ENCODE assay signal across 29 cellular contexts in the genomic region with DNA sequence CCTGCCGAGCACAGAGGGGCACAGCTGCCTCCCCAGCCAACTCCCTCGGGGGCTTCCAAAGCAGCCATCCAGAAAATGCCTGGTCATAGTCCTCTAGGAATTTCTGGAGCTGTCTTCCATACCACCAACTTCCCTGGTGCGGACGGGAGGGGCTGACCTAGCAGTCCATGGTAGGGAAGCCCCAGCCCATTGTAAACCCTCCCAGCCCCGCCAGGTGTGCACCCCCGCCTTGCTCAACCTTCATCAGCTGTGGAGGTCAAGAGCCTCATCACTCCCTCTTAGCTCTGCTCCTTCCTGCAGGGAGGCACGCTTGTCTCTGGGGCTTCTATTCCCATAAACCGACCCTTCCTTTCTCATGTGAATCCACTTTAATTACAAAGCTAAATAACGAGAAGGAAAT.
"Had no signal": no experiment of that assay in that cellular context is flagged by ENCODE, and none has a peak within 500 bp of the region (broad histone marks: within the 10 kb centered on the region; RNA-seq: fewer than 3 reads in every experiment).

No MANE protein-coding gene starts in this region.

- H3K4me1 ChIP-seq: ascending aorta, colonic mucosa, SJCRH30 had no signal

- H3K36me3 ChIP-seq: ascending aorta, cardiac muscle cell, colonic mucosa, MG63, SJCRH30 had no signal

- H3K27me3 ChIP-seq: ascending aorta, colonic mucosa had no signal

- H3K27ac Mint-ChIP-seq: activated CD4-positive, alpha-beta T cell treated with anti-CD3 and anti-CD28 coated beads for 36 hours; activated CD4-positive, alpha-beta T cell treated with anti-CD3 and anti-CD28 coated beads, Interleukin-2, amount 10 ng/mL, durations not matched to agents 7 days and 5 days; activated CD8-positive, alpha-beta T cell treated with anti-CD3 and anti-CD28 coated beads, Interleukin-2, amount 10 ng/mL, durations not matched to agents 7 days and 5 days; activated naive CD4-positive, alpha-beta T cell treated with anti-CD3 and anti-CD28 coated beads, Interleukin-2, amount 50 U/mL, for 24 hours; activated naive CD8-positive, alpha-beta T cell treated with anti-CD3 and anti-CD28 coated beads, Interleukin-2, amount 10 ng/mL, durations not matched to agents 7 days and 5 days; activated T-cell treated with anti-CD3 and anti-CD28 coated beads, Interleukin-2, amount 50 U/mL, for 24 hours; activated T-helper 2 cell treated with anti-CD3 and anti-CD28 coated beads, Interferon-gamma antibody, Interleukin-2, Interleukin-4, amounts not matched to agents 10 μg/mL and 5 μg/mL and 100 μg/mL, durations not matched to agents 14 hours and 24 hours and 36 hours; T-helper 1 cell treated with Interleukin-12 subunit alpha and Interleukin-12 subunit beta and Interleukin-4 antibody, amounts not matched to agents 30 μg/mL and 1 μg/mL, for 36 hours; T-helper 2 cell treated with Interferon-gamma antibody and Interleukin-4, amounts not matched to agents 5 μg/mL and 100 μg/mL, for 36 hours; WTC11 had no signal

- H3K4me3 Mint-ChIP-seq: activated CD4-positive, alpha-beta T cell treated with anti-CD3 and anti-CD28 coated beads for 36 hours; activated CD4-positive, alpha-beta T cell treated with anti-CD3 and anti-CD28 coated beads, Interleukin-2, amount 10 ng/mL, durations not matched to agents 7 days and 5 days; activated CD8-positive, alpha-beta T cell treated with anti-CD3 and anti-CD28 coated beads, Interleukin-2, amount 10 ng/mL, durations not matched to agents 7 days and 5 days; activated naive CD4-positive, alpha-beta T cell treated with anti-CD3 and anti-CD28 coated beads, Interleukin-2, amount 50 U/mL, for 24 hours; activated naive CD8-positive, alpha-beta T cell treated with anti-CD3 and anti-CD28 coated beads, Interleukin-2, amount 10 ng/mL, durations not matched to agents 7 days and 5 days; activated T-cell treated with anti-CD3 and anti-CD28 coated beads, Interleukin-2, amount 50 U/mL, for 24 hours; central memory CD8-positive, alpha-beta T cell; T-helper 1 cell treated with Interleukin-12 subunit alpha and Interleukin-12 subunit beta and Interleukin-4 antibody, amounts not matched to agents 30 μg/mL and 1 μg/mL, for 36 hours; T-helper 2 cell treated with Interferon-gamma antibody and Interleukin-4, amounts not matched to agents 5 μg/mL and 100 μg/mL, for 36 hours; WTC11 had no signal

- H3K4me3 ChIP-seq: ascending aorta, cardiac muscle cell, colonic mucosa, MG63, SJCRH30, SK-N-MC had no signal

- H3K36me3 Mint-ChIP-seq: activated naive CD4-positive, alpha-beta T cell treated with anti-CD3 and anti-CD28 coated beads, Interleukin-2, amount 50 U/mL, for 24 hours; activated naive CD8-positive, alpha-beta T cell treated with anti-CD3 and anti-CD28 coated beads, Interleukin-2, amount 10 ng/mL, durations not matched to agents 7 days and 5 days; WTC11 had no signal

- H3K4me1 Mint-ChIP-seq: activated CD4-positive, alpha-beta T cell treated with anti-CD3 and anti-CD28 coated beads for 36 hours; activated CD4-positive, alpha-beta T cell treated with anti-CD3 and anti-CD28 coated beads, Interleukin-2, amount 10 ng/mL, durations not matched to agents 7 days and 5 days; activated naive CD4-positive, alpha-beta T cell treated with anti-CD3 and anti-CD28 coated beads, Interleukin-2, amount 50 U/mL, for 24 hours; activated naive CD8-positive, alpha-beta T cell treated with anti-CD3 and anti-CD28 coated beads, Interleukin-2, amount 10 ng/mL, durations not matched to agents 7 days and 5 days; central memory CD8-positive, alpha-beta T cell had no signal

- H3K9me3 ChIP-seq: ascending aorta, colonic mucosa, MG63, SJCRH30 had no signal

- H3K9me3 Mint-ChIP-seq: activated CD4-positive, alpha-beta T cell treated with anti-CD3 and anti-CD28 coated beads, Interleukin-2, amount 10 ng/mL, durations not matched to agents 7 days and 5 days; activated naive CD4-positive, alpha-beta T cell treated with anti-CD3 and anti-CD28 coated beads, Interleukin-2, amount 50 U/mL, for 24 hours; activated naive CD8-positive, alpha-beta T cell treated with anti-CD3 and anti-CD28 coated beads, Interleukin-2, amount 10 ng/mL, durations not matched to agents 7 days and 5 days; activated T-cell treated with anti-CD3 and anti-CD28 coated beads, Interleukin-2, amount 50 U/mL, for 24 hours; activated T-helper 2 cell treated with anti-CD3 and anti-CD28 coated beads, Interferon-gamma antibody, Interleukin-2, Interleukin-4, amounts not matched to agents 10 μg/mL and 5 μg/mL and 100 μg/mL, durations not matched to agents 14 hours and 24 hours and 36 hours; central memory CD8-positive, alpha-beta T cell; T-helper 1 cell treated with Interleukin-12 subunit alpha and Interleukin-12 subunit beta and Interleukin-4 antibody, amounts not matched to agents 30 μg/mL and 1 μg/mL, for 36 hours; T-helper 2 cell treated with Interferon-gamma antibody and Interleukin-4, amounts not matched to agents 5 μg/mL and 100 μg/mL, for 36 hours; WTC11 had no signal

- H3K27ac ChIP-seq: ascending aorta, cardiac muscle cell, colonic mucosa, SJCRH30, SK-N-MC had no signal

- DNase-seq: activated CD4-positive, alpha-beta T cell treated with anti-CD3 and anti-CD28 coated beads for 36 hours; activated CD4-positive, alpha-beta T cell treated with anti-CD3 and anti-CD28 coated beads, Interleukin-2, amount 10 ng/mL, durations not matched to agents 7 days and 5 days; activated CD4-positive, alpha-beta T cell treated with anti-CD3 and anti-CD28 coated beads, Interleukin-2, amount 50 U/mL, for 48 hours; activated CD8-positive, alpha-beta T cell treated with anti-CD3 and anti-CD28 coated beads, Interleukin-2, amount 10 ng/mL, durations not matched to agents 7 days and 5 days; activated gamma-delta T cell; activated naive CD4-positive, alpha-beta T cell treated with Interleukin-2 at 50 U/mL for 16 hours; activated naive CD8-positive, alpha-beta T cell treated with anti-CD3 and anti-CD28 coated beads, Interleukin-2, amount 10 ng/mL, durations not matched to agents 7 days and 5 days; activated T-cell treated with anti-CD3 and anti-CD28 coated beads, Interleukin-2, amount 50 U/mL, for 24 hours; amygdala; colonic mucosa; Kasumi-1; KG1; MG63; NCI-H1048; NCI-H146; NCI-H2029; NCI-H345; NCI-H524 treated with DMSO at 0.1 percent for 48 hours; SHP77; SJCRH30 had no signal
